ENCODE assay signal across 11 cellular contexts in the genomic region with DNA sequence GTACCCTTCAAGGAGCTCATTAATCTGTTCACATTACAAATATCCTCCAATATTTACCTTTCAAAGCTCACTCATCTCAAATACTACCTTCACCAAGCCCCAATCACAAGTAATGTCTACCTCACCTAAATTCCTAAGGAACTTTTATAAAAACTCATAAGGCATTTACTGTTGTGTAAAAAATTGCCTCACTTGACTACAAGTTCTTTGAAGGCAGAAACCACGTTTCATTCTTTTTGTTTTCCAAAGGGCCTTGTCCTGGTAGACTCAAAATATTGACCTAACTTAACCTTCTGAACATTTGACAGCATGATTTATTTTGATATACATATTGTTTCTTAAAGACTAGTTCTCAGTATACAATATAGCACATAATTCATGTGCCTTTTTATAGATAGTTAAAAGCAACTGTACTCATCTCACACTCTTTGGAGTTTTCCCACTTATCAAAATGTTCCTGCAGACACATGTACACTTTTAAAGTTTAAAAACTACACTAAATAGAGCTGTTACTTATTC. TPM values are rescaled to one million over a fixed set of nuclear protein-coding genes. Genes with fewer than 3 reads are reported as not detected.
DNase-seq lines count a peak whose midpoint lies in the region; ATAC-seq and TF ChIP-seq lines count a peak whose summit lies in the region.
"Had no signal": no experiment of that assay in that cellular context is flagged by ENCODE, and none has a peak within 500 bp of the region (broad histone marks: within the 10 kb centered on the region; RNA-seq: fewer than 3 reads in every experiment).

No MANE protein-coding gene starts in this region.

- no peaks in the 10 kb centered on the region for H3K36me3 ChIP-seq in SK-N-SH (replicated peaks in 1 of 2; ENCODE audit: control insufficient read depth in 1 of 2, insufficient read depth in 2 of 2, low read length in 1 of 2)
- H3K36me3 ChIP-seq in SK-N-MC (ENCODE audit: insufficient read depth, low read length) = no peaks in the 10 kb centered on the region
- H3K36me3 ChIP-seq in fibroblast of lung (ENCODE audit: control insufficient read depth, insufficient read depth, low read length) = no peaks in the 10 kb centered on the region
- H3K36me3 ChIP-seq in skeletal muscle satellite cell (ENCODE audit: insufficient read depth, low read length) = no peaks in the 10 kb centered on the region

- peaks cover 75% of the 10 kb centered on the region for H3K79me2 ChIP-seq in SK-N-SH (ENCODE audit: insufficient read depth)
- H3K79me2 ChIP-seq in fibroblast of lung (ENCODE audit: control insufficient read depth, insufficient read depth, low read length) = peaks cover 69% of the 10 kb centered on the region

- no peaks in the 10 kb centered on the region for H3K27me3 ChIP-seq in SK-N-SH (ENCODE audit: insufficient read depth)
- H3K27me3 ChIP-seq in fibroblast of lung (ENCODE audit: control insufficient read depth, insufficient read depth, low read length) = no peaks in the 10 kb centered on the region
- no peaks in the 10 kb centered on the region for H3K27me3 ChIP-seq in skeletal muscle satellite cell (ENCODE audit: control insufficient read depth, insufficient read depth, low read length)

- TF ChIP-seq RAD21 in SK-N-SH (IDR thresholded peaks at IDR 0.05; ENCODE audit: low read length) = no peak

- H3K9me3 ChIP-seq in SK-N-SH = no peaks in the 10 kb centered on the region
- H3K9me3 ChIP-seq in SK-N-MC (ENCODE audit: low read depth, low read length) = no peaks in the 10 kb centered on the region
- H3K9me3 ChIP-seq in fibroblast of lung (ENCODE audit: control insufficient read depth, insufficient read depth, low read depth, low read length) = no peaks in the 10 kb centered on the region
- H3K9me3 ChIP-seq in skeletal muscle satellite cell (replicated peaks; ENCODE audit: low read length) = no peaks in the 10 kb centered on the region

- no peak for TF ChIP-seq EP300 in SK-N-SH (IDR thresholded peaks at IDR 0.05; ENCODE audit: borderline replicate concordance in 1 of 2, low read depth in 1 of 2, low read length in 1 of 2)

- WGBS in SK-N-SH (ENCODE audit: low lambda C conversion rate) = 93% methylated on average over 1 of the region's 1 CpG

- H2AFZ ChIP-seq in SK-N-SH (ENCODE audit: low read depth) (no peak overlapping the region), fibroblast of lung (ENCODE audit: low read length) (no peak overlapping the region)

- H4K20me1 ChIP-seq in SK-N-SH (ENCODE audit: insufficient read depth) (peaks cover 64% of the 10 kb centered on the region), fibroblast of lung (ENCODE audit: control insufficient read depth, extremely low read depth, insufficient read depth, low read length) (no peaks in the 10 kb centered on the region)

- H3K9me2 ChIP-seq in SK-N-SH = no peaks in the 10 kb centered on the region

- no peak for TF ChIP-seq CTCF in SK-N-SH (IDR thresholded peaks at IDR 0.05)
- TF ChIP-seq CTCF in fibroblast of lung (conservative IDR thresholded peaks at IDR 0.05 in 1 of 2, IDR thresholded peaks at IDR 0.05 in 1 of 2; ENCODE audit: low read depth in 1 of 2, low read length in 2 of 2) = no peak
- TF ChIP-seq CTCF in GM10248 (IDR thresholded peaks at IDR 0.05; ENCODE audit: control extremely low read depth, extremely low read depth, low read depth, missing control alignments) = no peak

- H3K4me3 ChIP-seq in SK-N-SH (ENCODE audit: low read depth in 2 of 2, low read length in 1 of 2) (peak overlapping the region in 1 of 2 experiments; percentile 89; a peak in 2 of 4 replicates), SK-N-MC (peak overlapping the region; percentile 99), fibroblast of lung (replicated peaks in 1 of 4; ENCODE audit: control extremely low read depth in 1 of 4, insufficient read depth in 1 of 4, low read depth in 3 of 4, low read length in 4 of 4) (peak overlapping the region in 3 of 4 experiments; percentile 16 to 100 (median 86)), skeletal muscle satellite cell (ENCODE audit: low read length) (peak overlapping the region; percentile 98)

- H3K9ac ChIP-seq in SK-N-SH (no peak overlapping the region), SK-N-MC (ENCODE audit: insufficient read length) (peak overlapping the region; percentile 70), fibroblast of lung (ENCODE audit: insufficient read depth, low read length) (no peak overlapping the region), skeletal muscle satellite cell (ENCODE audit: low read depth, low read length) (peak overlapping the region; percentile 93)

- no peak for DNase-seq in SK-N-SH
- no peak for DNase-seq in SK-N-MC (ENCODE audit: low read depth, low spot score)
- DNase-seq in fibroblast of lung (ENCODE audit: low read depth in 2 of 2) = no peak
- no peak for DNase-seq in GM10248 (ENCODE audit: extremely low spot score)
- DNase-seq: activated naive CD4-positive, alpha-beta T cell; NCI-H1417 had no signal

- H3F3A ChIP-seq in SK-N-SH (replicated peaks; ENCODE audit: insufficient read depth) = peaks cover 18% of the 10 kb centered on the region

- peak overlapping the region; percentile 86 for H3K4me2 ChIP-seq in SK-N-SH
- H3K4me2 ChIP-seq in fibroblast of lung (ENCODE audit: extremely low read depth, insufficient read depth, low read length) = peak overlapping the region; percentile 75
- H3K4me2 ChIP-seq in skeletal muscle satellite cell (ENCODE audit: low read length) = peak overlapping the region; percentile 89

- CTCF ChIA-PET in SK-N-SH (lab: Yijun Ruan, JAX) (interaction anchor here (1.0 to 1.4 kb wide), 2 partner anchors 15 to 74 kb away, joined by 3 read pairs; a partner anchor contains a TSS), GM10248 (lab: Yijun Ruan, JAX) (interaction anchor here (1.0 to 2.1 kb wide), 5 partner anchors 13 to 74 kb away, joined by 3 to 7 read pairs (median 3); a partner anchor contains a TSS)

- H3K4me1 ChIP-seq in SK-N-SH (ENCODE audit: control insufficient read depth in 1 of 2, insufficient read depth in 2 of 2, low read depth in 1 of 2, low read length in 1 of 2) (peaks cover 3 to 7% of the 10 kb centered on the region in 2 experiments; a peak in 3 of 4 replicates), fibroblast of lung (ENCODE audit: control insufficient read depth, extremely low read depth, insufficient read depth, low read length) (peaks cover 2% of the 10 kb centered on the region), skeletal muscle satellite cell (ENCODE audit: control insufficient read depth, insufficient read depth, low read length) (peaks cover 17% of the 10 kb centered on the region)

- H3K27ac ChIP-seq in SK-N-SH (ENCODE audit: low read depth in 2 of 2, low read length in 1 of 2) = no peak overlapping the region
- no peak overlapping the region for H3K27ac ChIP-seq in SK-N-MC
- H3K27ac ChIP-seq in fibroblast of lung (ENCODE audit: insufficient read depth, low read length) = no peak overlapping the region
- H3K27ac ChIP-seq: HL-60 had no signal

- no peak for TF ChIP-seq POLR2A in GM18505 (IDR thresholded peaks at IDR 0.05; ENCODE audit: borderline replicate concordance, extremely low read depth, insufficient read depth, insufficient read length)

- POLR2A ChIA-PET in SK-N-SH (lab: Yijun Ruan, JAX) (no interaction called here), GM10248 (lab: Yijun Ruan, JAX) (no interaction called here)

- ATAC-seq in SK-N-SH treated with all-trans-retinoic acid at 6 μM for 48 hours (no peak), GM18505 (IDR thresholded peaks at IDR 0.05; ENCODE audit: unreplicated experiment) (no peak), HG02571 (IDR thresholded peaks at IDR 0.05; ENCODE audit: unreplicated experiment) (no peak)

TF ChIP-seq in SK-N-SH, 30 proteins besides CTCF, POLR2A, EP300 and RAD21 (continues in another document):
- no peak for TF ChIP-seq SMC3 (IDR thresholded peaks at IDR 0.05; ENCODE audit: low read depth, low read length)

TF ChIP-seq in SK-N-SH treated with all-trans-retinoic acid at 6 μM for 48 hours, 23 proteins besides CTCF, POLR2A, EP300 and RAD21:
- TF ChIP-seq ESRRG (CRISPR knock-in tag; IDR thresholded peaks at IDR 0.05) = no peak
- TF ChIP-seq ZNF8 (CRISPR knock-in tag; IDR thresholded peaks at IDR 0.05) = no peak
- no peak for TF ChIP-seq SNAI2 (CRISPR knock-in tag; IDR thresholded peaks at IDR 0.05)
- TF ChIP-seq ZFP3 (CRISPR knock-in tag; IDR thresholded peaks at IDR 0.05) = no peak
- TF ChIP-seq TCF4 (CRISPR knock-in tag; IDR thresholded peaks at IDR 0.05; ENCODE audit: borderline replicate concordance) = no peak
- TF ChIP-seq GLIS3 (CRISPR knock-in tag; IDR thresholded peaks at IDR 0.05) = no peak
- no peak for TF ChIP-seq ZNF565 (CRISPR knock-in tag; conservative IDR thresholded peaks at IDR 0.05; ENCODE audit: low read depth)
- no peak for TF ChIP-seq ZC3H10 (CRISPR knock-in tag; IDR thresholded peaks at IDR 0.05)
- TF ChIP-seq CSDC2 (CRISPR knock-in tag; IDR thresholded peaks at IDR 0.05) = no peak
- TF ChIP-seq OSR1 (CRISPR knock-in tag; IDR thresholded peaks at IDR 0.05) = no peak
- TF ChIP-seq ARNTL (CRISPR knock-in tag; IDR thresholded peaks at IDR 0.05; ENCODE audit: borderline replicate concordance, low read depth) = no peak

RNA-seq across cellular contexts. Expression of a gene that starts 2.5 kb away (rescaled TPM):
- polyA plus RNA-seq in SK-N-SH (2012; rRNA removed) (26.3 and 38.8 TPM in 2 replicates), fibroblast of lung (47.1 and 63.7 TPM in 2 replicates)
- 35.0 and 35.8 TPM in 2 replicates for polyA plus RNA-seq in SK-N-SH (2012; cell fraction: cytosol; rRNA removed)
- polyA plus RNA-seq in SK-N-SH (2012; cell fraction: nucleus; rRNA removed) = 24.9 and 61.0 TPM in 2 replicates
- 110 and 126 TPM in 2 replicates for total RNA-seq in fibroblast of lung
- 28.9 and 37.0 TPM in 2 replicates for polyA plus RNA-seq in fibroblast of lung (2012)
- polyA minus RNA-seq in fibroblast of lung (ENCODE audit: low replicate concordance) = 6.6 and 8.5 TPM in 2 replicates
- total RNA-seq in skeletal muscle satellite cell (2012; rRNA removed) = 59.8 and 82.4 TPM in 2 replicates

RNA-seq across cellular contexts. Expression of a gene that starts 22.3 kb away (rescaled TPM):
- 2.5 and 4.4 TPM in 2 replicates for polyA plus RNA-seq in SK-N-SH (2012; rRNA removed)
- 4.6 and 5.1 TPM in 2 replicates for polyA plus RNA-seq in SK-N-SH (2012; cell fraction: cytosol; rRNA removed)
- 2.2 and 5.2 TPM in 2 replicates for polyA plus RNA-seq in SK-N-SH (2012; cell fraction: nucleus; rRNA removed)
- total RNA-seq in fibroblast of lung = 10.5 and 14.0 TPM in 2 replicates
- 7.6 and 10.3 TPM in 2 replicates for polyA plus RNA-seq in fibroblast of lung
- polyA plus RNA-seq in fibroblast of lung (2012) = 6.3 and 8.7 TPM in 2 replicates
- 5.9 and 8.0 TPM in 2 replicates for polyA minus RNA-seq in fibroblast of lung (ENCODE audit: low replicate concordance)
- 15.5 and 19.3 TPM in 2 replicates for total RNA-seq in skeletal muscle satellite cell (2012; rRNA removed)

Comparison
In these comparisons a context has a peak if more than half of its experiments do, and no peak if none do; other contexts are left out.
1. H3K9ac ChIP-seq: peak in SK-N-MC (single experiment) and skeletal muscle satellite cell (single experiment); none in SK-N-SH (single experiment) and fibroblast of lung (single experiment).
2. Peak in every context shown above with its lines, with median percentiles within 50 percentile points of each other: H3K4me2 ChIP-seq.